ENCODE assay signal across 1 cellular context in genomic region chr11:78350646-78351165, GRCh38.
TF ChIP-seq lines count a peak whose summit lies in the region.

No MANE protein-coding gene starts in this region.

TF ChIP-seq in K562, 482 proteins besides CTCF, POLR2A, EP300 and RAD21 (continued from another document and continues in another):
- TF ChIP-seq, protein P1, sequence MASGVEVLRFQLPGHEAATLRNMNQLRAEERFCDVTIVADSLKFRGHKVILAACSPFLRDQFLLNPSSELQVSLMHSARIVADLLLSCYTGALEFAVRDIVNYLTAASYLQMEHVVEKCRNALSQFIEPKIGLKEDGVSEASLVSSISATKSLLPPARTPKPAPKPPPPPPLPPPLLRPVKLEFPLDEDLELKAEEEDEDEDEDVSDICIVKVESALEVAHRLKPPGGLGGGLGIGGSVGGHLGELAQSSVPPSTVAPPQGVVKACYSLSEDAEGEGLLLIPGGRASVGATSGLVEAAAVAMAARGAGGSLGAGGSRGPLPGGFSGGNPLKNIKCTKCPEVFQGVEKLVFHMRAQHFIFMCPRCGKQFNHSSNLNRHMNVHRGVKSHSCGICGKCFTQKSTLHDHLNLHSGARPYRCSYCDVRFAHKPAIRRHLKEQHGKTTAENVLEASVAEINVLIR (CRISPR knock-in tag; IDR thresholded peaks at IDR 0.05) = no peak
- TF ChIP-seq, protein P2, sequence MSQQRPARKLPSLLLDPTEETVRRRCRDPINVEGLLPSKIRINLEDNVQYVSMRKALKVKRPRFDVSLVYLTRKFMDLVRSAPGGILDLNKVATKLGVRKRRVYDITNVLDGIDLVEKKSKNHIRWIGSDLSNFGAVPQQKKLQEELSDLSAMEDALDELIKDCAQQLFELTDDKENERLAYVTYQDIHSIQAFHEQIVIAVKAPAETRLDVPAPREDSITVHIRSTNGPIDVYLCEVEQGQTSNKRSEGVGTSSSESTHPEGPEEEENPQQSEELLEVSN (IDR thresholded peaks at IDR 0.05; ENCODE audit: borderline replicate concordance in 1 of 2, extremely low read depth in 1 of 2, insufficient read depth in 1 of 2, insufficient read length in 1 of 2, low read depth in 1 of 2, low read length in 1 of 2, poor library complexity in 1 of 2, severe bottlenecking in 1 of 2) = no peak
- no peak for TF ChIP-seq CHD4 (IDR thresholded peaks at IDR 0.05; ENCODE audit: insufficient read depth, insufficient replicate concordance, low read depth, low read length, poor library complexity, severe bottlenecking)
- no peak for TF ChIP-seq CSDE1 (IDR thresholded peaks at IDR 0.05)
- TF ChIP-seq ELF1 (tag; IDR thresholded peaks at IDR 0.05) = 0 out of 2 replicates have a peak, but pooled peaks have one; percentile 8
- no peak for TF ChIP-seq NR2C1 (IDR thresholded peaks at IDR 0.05)
- TF ChIP-seq NR2C1 (tag; IDR thresholded peaks at IDR 0.05) = no peak
- TF ChIP-seq, protein P3, sequence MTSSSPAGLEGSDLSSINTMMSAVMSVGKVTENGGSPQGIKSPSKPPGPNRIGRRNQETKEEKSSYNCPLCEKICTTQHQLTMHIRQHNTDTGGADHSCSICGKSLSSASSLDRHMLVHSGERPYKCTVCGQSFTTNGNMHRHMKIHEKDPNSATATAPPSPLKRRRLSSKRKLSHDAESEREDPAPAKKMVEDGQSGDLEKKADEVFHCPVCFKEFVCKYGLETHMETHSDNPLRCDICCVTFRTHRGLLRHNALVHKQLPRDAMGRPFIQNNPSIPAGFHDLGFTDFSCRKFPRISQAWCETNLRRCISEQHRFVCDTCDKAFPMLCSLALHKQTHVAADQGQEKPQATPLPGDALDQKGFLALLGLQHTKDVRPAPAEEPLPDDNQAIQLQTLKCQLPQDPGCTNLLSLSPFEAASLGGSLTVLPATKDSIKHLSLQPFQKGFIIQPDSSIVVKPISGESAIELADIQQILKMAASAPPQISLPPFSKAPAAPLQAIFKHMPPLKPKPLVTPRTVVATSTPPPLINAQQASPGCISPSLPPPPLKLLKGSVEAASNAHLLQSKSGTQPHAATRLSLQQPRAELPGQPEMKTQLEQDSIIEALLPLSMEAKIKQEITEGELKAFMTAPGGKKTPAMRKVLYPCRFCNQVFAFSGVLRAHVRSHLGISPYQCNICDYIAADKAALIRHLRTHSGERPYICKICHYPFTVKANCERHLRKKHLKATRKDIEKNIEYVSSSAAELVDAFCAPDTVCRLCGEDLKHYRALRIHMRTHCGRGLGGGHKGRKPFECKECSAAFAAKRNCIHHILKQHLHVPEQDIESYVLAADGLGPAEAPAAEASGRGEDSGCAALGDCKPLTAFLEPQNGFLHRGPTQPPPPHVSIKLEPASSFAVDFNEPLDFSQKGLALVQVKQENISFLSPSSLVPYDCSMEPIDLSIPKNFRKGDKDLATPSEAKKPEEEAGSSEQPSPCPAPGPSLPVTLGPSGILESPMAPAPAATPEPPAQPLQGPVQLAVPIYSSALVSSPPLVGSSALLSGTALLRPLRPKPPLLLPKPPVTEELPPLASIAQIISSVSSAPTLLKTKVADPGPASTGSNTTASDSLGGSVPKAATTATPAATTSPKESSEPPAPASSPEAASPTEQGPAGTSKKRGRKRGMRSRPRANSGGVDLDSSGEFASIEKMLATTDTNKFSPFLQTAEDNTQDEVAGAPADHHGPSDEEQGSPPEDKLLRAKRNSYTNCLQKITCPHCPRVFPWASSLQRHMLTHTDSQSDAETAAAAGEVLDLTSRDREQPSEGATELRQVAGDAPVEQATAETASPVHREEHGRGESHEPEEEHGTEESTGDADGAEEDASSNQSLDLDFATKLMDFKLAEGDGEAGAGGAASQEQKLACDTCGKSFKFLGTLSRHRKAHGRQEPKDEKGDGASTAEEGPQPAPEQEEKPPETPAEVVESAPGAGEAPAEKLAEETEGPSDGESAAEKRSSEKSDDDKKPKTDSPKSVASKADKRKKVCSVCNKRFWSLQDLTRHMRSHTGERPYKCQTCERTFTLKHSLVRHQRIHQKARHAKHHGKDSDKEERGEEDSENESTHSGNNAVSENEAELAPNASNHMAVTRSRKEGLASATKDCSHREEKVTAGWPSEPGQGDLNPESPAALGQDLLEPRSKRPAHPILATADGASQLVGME (CRISPR knock-in tag; IDR thresholded peaks at IDR 0.05) = no peak
- TF ChIP-seq SMARCA4 (IDR thresholded peaks at IDR 0.05) = no peak
- no peak for TF ChIP-seq CBFA2T2 (conservative IDR thresholded peaks at IDR 0.05)
- TF ChIP-seq ZNF197 (CRISPR knock-in tag; IDR thresholded peaks at IDR 0.05; ENCODE audit: low read depth) = no peak
- TF ChIP-seq POLR2H (tag; IDR thresholded peaks at IDR 0.05; ENCODE audit: low read depth) = peak; percentile 3; the same call in 1 of the 2 replicates
- no peak for TF ChIP-seq TFAM (CRISPR knock-in tag; conservative IDR thresholded peaks at IDR 0.05)
- no peak for TF ChIP-seq LEF1 (IDR thresholded peaks at IDR 0.05)
- TF ChIP-seq GTF2E2 (tag; IDR thresholded peaks at IDR 0.05) = no peak
- no peak for TF ChIP-seq CEBPB (tag; IDR thresholded peaks at IDR 0.05)
- TF ChIP-seq ZNF24 (IDR thresholded peaks at IDR 0.05) = no peak
- no peak for TF ChIP-seq NFIX (CRISPR knock-in tag; IDR thresholded peaks at IDR 0.05; ENCODE audit: low read depth)
- TF ChIP-seq BMI1 (IDR thresholded peaks at IDR 0.05; ENCODE audit: low read length) = no peak
- no peak for TF ChIP-seq U2AF1 (optimal IDR thresholded peaks at IDR 0.05; ENCODE audit: low read depth, low read length)
- TF ChIP-seq SMARCA5 (IDR thresholded peaks at IDR 0.05) = no peak
- TF ChIP-seq MEF2A (IDR thresholded peaks at IDR 0.05; ENCODE audit: control insufficient read depth, low read depth, low read length) = no peak
- TF ChIP-seq HDAC6 (IDR thresholded peaks at IDR 0.05; ENCODE audit: low read depth, low read length) = no peak
- TF ChIP-seq HINFP (tag; conservative IDR thresholded peaks at IDR 0.05; ENCODE audit: low read depth) = no peak
- TF ChIP-seq POLR2AphosphoS5 (IDR thresholded peaks at IDR 0.05; ENCODE audit: control insufficient read depth, insufficient read depth, low read depth, low read length) = no peak
- TF ChIP-seq ZNF41 (CRISPR knock-in tag; conservative IDR thresholded peaks at IDR 0.05) = no peak
- no peak for TF ChIP-seq SP2 (IDR thresholded peaks at IDR 0.05; ENCODE audit: extremely low read depth, low read depth, low read length, poor library complexity, severe bottlenecking)
- TF ChIP-seq LARP7 (IDR thresholded peaks at IDR 0.05) = no peak
- no peak for TF ChIP-seq SAFB (IDR thresholded peaks at IDR 0.05; ENCODE audit: borderline replicate concordance, low read depth, low read length)
- no peak for TF ChIP-seq NR1H2 (CRISPR knock-in tag; IDR thresholded peaks at IDR 0.05)
- TF ChIP-seq ZNF146 (CRISPR knock-in tag; IDR thresholded peaks at IDR 0.05; ENCODE audit: unreplicated experiment) = no peak
- TF ChIP-seq ARID3B (CRISPR knock-in tag; IDR thresholded peaks at IDR 0.05; ENCODE audit: borderline replicate concordance) = no peak
- TF ChIP-seq, protein P4, sequence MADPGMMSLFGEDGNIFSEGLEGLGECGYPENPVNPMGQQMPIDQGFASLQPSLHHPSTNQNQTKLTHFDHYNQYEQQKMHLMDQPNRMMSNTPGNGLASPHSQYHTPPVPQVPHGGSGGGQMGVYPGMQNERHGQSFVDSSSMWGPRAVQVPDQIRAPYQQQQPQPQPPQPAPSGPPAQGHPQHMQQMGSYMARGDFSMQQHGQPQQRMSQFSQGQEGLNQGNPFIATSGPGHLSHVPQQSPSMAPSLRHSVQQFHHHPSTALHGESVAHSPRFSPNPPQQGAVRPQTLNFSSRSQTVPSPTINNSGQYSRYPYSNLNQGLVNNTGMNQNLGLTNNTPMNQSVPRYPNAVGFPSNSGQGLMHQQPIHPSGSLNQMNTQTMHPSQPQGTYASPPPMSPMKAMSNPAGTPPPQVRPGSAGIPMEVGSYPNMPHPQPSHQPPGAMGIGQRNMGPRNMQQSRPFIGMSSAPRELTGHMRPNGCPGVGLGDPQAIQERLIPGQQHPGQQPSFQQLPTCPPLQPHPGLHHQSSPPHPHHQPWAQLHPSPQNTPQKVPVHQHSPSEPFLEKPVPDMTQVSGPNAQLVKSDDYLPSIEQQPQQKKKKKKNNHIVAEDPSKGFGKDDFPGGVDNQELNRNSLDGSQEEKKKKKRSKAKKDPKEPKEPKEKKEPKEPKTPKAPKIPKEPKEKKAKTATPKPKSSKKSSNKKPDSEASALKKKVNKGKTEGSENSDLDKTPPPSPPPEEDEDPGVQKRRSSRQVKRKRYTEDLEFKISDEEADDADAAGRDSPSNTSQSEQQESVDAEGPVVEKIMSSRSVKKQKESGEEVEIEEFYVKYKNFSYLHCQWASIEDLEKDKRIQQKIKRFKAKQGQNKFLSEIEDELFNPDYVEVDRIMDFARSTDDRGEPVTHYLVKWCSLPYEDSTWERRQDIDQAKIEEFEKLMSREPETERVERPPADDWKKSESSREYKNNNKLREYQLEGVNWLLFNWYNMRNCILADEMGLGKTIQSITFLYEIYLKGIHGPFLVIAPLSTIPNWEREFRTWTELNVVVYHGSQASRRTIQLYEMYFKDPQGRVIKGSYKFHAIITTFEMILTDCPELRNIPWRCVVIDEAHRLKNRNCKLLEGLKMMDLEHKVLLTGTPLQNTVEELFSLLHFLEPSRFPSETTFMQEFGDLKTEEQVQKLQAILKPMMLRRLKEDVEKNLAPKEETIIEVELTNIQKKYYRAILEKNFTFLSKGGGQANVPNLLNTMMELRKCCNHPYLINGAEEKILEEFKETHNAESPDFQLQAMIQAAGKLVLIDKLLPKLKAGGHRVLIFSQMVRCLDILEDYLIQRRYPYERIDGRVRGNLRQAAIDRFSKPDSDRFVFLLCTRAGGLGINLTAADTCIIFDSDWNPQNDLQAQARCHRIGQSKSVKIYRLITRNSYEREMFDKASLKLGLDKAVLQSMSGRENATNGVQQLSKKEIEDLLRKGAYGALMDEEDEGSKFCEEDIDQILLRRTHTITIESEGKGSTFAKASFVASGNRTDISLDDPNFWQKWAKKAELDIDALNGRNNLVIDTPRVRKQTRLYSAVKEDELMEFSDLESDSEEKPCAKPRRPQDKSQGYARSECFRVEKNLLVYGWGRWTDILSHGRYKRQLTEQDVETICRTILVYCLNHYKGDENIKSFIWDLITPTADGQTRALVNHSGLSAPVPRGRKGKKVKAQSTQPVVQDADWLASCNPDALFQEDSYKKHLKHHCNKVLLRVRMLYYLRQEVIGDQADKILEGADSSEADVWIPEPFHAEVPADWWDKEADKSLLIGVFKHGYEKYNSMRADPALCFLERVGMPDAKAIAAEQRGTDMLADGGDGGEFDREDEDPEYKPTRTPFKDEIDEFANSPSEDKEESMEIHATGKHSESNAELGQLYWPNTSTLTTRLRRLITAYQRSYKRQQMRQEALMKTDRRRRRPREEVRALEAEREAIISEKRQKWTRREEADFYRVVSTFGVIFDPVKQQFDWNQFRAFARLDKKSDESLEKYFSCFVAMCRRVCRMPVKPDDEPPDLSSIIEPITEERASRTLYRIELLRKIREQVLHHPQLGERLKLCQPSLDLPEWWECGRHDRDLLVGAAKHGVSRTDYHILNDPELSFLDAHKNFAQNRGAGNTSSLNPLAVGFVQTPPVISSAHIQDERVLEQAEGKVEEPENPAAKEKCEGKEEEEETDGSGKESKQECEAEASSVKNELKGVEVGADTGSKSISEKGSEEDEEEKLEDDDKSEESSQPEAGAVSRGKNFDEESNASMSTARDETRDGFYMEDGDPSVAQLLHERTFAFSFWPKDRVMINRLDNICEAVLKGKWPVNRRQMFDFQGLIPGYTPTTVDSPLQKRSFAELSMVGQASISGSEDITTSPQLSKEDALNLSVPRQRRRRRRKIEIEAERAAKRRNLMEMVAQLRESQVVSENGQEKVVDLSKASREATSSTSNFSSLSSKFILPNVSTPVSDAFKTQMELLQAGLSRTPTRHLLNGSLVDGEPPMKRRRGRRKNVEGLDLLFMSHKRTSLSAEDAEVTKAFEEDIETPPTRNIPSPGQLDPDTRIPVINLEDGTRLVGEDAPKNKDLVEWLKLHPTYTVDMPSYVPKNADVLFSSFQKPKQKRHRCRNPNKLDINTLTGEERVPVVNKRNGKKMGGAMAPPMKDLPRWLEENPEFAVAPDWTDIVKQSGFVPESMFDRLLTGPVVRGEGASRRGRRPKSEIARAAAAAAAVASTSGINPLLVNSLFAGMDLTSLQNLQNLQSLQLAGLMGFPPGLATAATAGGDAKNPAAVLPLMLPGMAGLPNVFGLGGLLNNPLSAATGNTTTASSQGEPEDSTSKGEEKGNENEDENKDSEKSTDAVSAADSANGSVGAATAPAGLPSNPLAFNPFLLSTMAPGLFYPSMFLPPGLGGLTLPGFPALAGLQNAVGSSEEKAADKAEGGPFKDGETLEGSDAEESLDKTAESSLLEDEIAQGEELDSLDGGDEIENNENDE (IDR thresholded peaks at IDR 0.05; ENCODE audit: low read depth, low read length) = no peak
- TF ChIP-seq TCF7L2 (IDR thresholded peaks at IDR 0.05; ENCODE audit: low read depth, low read length) = no peak
- TF ChIP-seq GABPA (tag; conservative IDR thresholded peaks at IDR 0.05; ENCODE audit: low read depth) = peak; percentile 15; the same call in 1 of the 2 replicates
- TF ChIP-seq EHMT2 (IDR thresholded peaks at IDR 0.05) = no peak
- TF ChIP-seq, protein P5, sequence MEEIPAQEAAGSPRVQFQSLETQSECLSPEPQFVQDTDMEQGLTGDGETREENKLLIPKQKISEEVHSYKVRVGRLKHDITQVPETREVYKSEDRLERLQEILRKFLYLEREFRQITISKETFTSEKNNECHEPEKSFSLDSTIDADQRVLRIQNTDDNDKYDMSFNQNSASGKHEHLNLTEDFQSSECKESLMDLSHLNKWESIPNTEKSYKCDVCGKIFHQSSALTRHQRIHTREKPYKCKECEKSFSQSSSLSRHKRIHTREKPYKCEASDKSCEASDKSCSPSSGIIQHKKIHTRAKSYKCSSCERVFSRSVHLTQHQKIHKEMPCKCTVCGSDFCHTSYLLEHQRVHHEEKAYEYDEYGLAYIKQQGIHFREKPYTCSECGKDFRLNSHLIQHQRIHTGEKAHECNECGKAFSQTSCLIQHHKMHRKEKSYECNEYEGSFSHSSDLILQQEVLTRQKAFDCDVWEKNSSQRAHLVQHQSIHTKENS (CRISPR knock-in tag; IDR thresholded peaks at IDR 0.05) = no peak
- no peak for TF ChIP-seq MEF2D (tag; conservative IDR thresholded peaks at IDR 0.05; ENCODE audit: low read depth)
